ENCODE assay signal across 1 cellular context in genomic region chr9:38641985-38642864, GRCh38.
TF ChIP-seq lines count a peak whose summit lies in the region.

No MANE protein-coding gene starts in this region.

TF ChIP-seq in K562, 482 proteins besides CTCF, POLR2A, EP300 and RAD21 (continued from another document):
- 0 out of 2 replicates have a peak, but pooled peaks have one; percentile 21 for TF ChIP-seq SMC3 (conservative IDR thresholded peaks at IDR 0.05; ENCODE audit: insufficient read depth, low read depth, low read length)
- no peak for TF ChIP-seq TOE1 (IDR thresholded peaks at IDR 0.05; ENCODE audit: borderline replicate concordance)
- no peak for TF ChIP-seq TOE1 (CRISPR knock-in tag; IDR thresholded peaks at IDR 0.05; ENCODE audit: borderline replicate concordance, low read depth)
- TF ChIP-seq STAT5B (CRISPR knock-in tag; IDR thresholded peaks at IDR 0.05): no peak
TF ChIP-seq in K562: peak in this region for 2.
